ENCODE assay signal across 21 cellular contexts in genomic region chr2:121153516-121153915, GRCh38.
"Had no signal": no experiment of that assay in that cellular context is flagged by ENCODE, and none has a peak within 500 bp of the region (broad histone marks: within the 10 kb centered on the region; RNA-seq: fewer than 3 reads in every experiment).

No MANE protein-coding gene starts in this region.

- FAIRE-seq: HTR-8/SVneo, K562, RCC 7860 had no signal

- H3K4me3 ChIP-seq: K562, MG63 had no signal

- ATAC-seq: K562 had no signal

- H3K9me3 ChIP-seq: SK-N-SH had no signal

- H3K9me2 ChIP-seq: SK-N-SH had no signal

- H3K9ac ChIP-seq: SK-N-SH had no signal

- DNase-seq: MG63, NCI-H1092, NCI-H1105 treated with DMSO at 0.1 percent for 48 hours, NCI-H1417 treated with DMSO at 0.1 percent for 48 hours, NCI-H146, NCI-H1694 treated with DMSO at 0.1 percent for 48 hours, NCI-H1930, NCI-H2081, NCI-H2107, NCI-H2227 treated with DMSO at 0.1 percent for 48 hours, NCI-H524, NCI-H526 treated with DMSO at 0.1 percent for 48 hours, NCI-H774, RPMI8226, SHP77, SK-N-SH, SW 1271 had no signal

- H3K36me3 ChIP-seq: MG63 had no signal

- H3K27me3 ChIP-seq: MG63 had no signal

- H3K4me2 ChIP-seq: SK-N-SH had no signal

- H3K27ac ChIP-seq: HL-60 had no signal
